8 cellular contexts compared by ENCODE assay signal in genomic region chr2:48420512-48421197, GRCh38. TPM values are rescaled to one million over a fixed set of nuclear protein-coding genes. Genes with fewer than 3 reads are reported as not detected.
DNase-seq lines count a peak whose midpoint lies in the region; ATAC-seq and TF ChIP-seq lines count a peak whose summit lies in the region.

No MANE protein-coding gene starts in this region.

- no peak overlapping the region for H3K27ac ChIP-seq in cardiac muscle cell
- H3K27ac ChIP-seq in prostate gland: no peak overlapping the region
- no peak overlapping the region for H3K27ac ChIP-seq in upper lobe of right lung

- ATAC-seq in HG02852 (IDR thresholded peaks at IDR 0.05; ENCODE audit: unreplicated experiment): peak; percentile 81
- peak; percentile 98 for ATAC-seq in upper lobe of right lung

- H3K4me3 ChIP-seq in adipocyte (ENCODE audit: low read length): peak overlapping the region; percentile 43
- H3K4me3 ChIP-seq in cardiac muscle cell: no peak overlapping the region
- H3K4me3 ChIP-seq in prostate gland: no peak overlapping the region
- no peak overlapping the region for H3K4me3 ChIP-seq in upper lobe of right lung

- no peak for TF ChIP-seq POLR2A in prostate gland (IDR thresholded peaks at IDR 0.05)

- H3K9ac ChIP-seq in adipocyte (ENCODE audit: low read length): peak overlapping the region; percentile 65

- DNase-seq in NCI-H1436 treated with DMSO at 0.1 percent for 48 hours (lab: John Stamatoyannopoulos, UW): peak; percentile 61
- DNase-seq in SW480 (ENCODE audit: low spot score): peak; percentile 85
- peak; percentile 97 for DNase-seq in adipocyte (ENCODE audit: low read depth)
- peak; percentile 87 to 91 for DNase-seq in cardiac muscle cell (ENCODE audit: low read depth in 1 of 2, low spot score in 1 of 2)
- DNase-seq in prostate gland (ENCODE audit: low spot score): peak; percentile 85
- peak; percentile 90 for DNase-seq in upper lobe of right lung

- WGBS in prostate gland: 5% methylated on average over 17 of the region's 17 CpGs

- peaks cover 16% of the 10 kb centered on the region for H3K4me1 ChIP-seq in adipocyte (ENCODE audit: control insufficient read depth, insufficient read depth, low read length)
- no peaks in the 10 kb centered on the region for H3K4me1 ChIP-seq in cardiac muscle cell (ENCODE audit: low read depth)
- peaks cover 8% of the 10 kb centered on the region for H3K4me1 ChIP-seq in prostate gland (replicated peaks)
- H3K4me1 ChIP-seq in upper lobe of right lung: peaks cover 14% of the 10 kb centered on the region

- H3K9me3 ChIP-seq in adipocyte (ENCODE audit: control insufficient read depth, low read length) (no peaks in the 10 kb centered on the region), cardiac muscle cell (ENCODE audit: low read depth) (no peaks in the 10 kb centered on the region), prostate gland (no peaks in the 10 kb centered on the region), upper lobe of right lung (no peaks in the 10 kb centered on the region)

- intact Hi-C loops in prostate gland (cut with DNase I) (loop anchor here (5.0 kb wide), 1 partner anchor 638 kb away; the partner anchor contains the start of gene MSH6), upper lobe of right lung (cut with DNase I) (no loop called here)

- H3K36me3 ChIP-seq in adipocyte (ENCODE audit: control insufficient read depth, insufficient read depth, low read length, severe bottlenecking) (no peaks in the 10 kb centered on the region), cardiac muscle cell (no peaks in the 10 kb centered on the region), prostate gland (no peaks in the 10 kb centered on the region), upper lobe of right lung (no peaks in the 10 kb centered on the region)

- peak; percentile 87 for TF ChIP-seq CTCF in GM12873 (IDR thresholded peaks at IDR 0.05; ENCODE audit: insufficient read depth, low read depth, low read length, missing control alignments)
- peak; percentile 97 for TF ChIP-seq CTCF in cardiac muscle cell (IDR thresholded peaks at IDR 0.05; ENCODE audit: low read depth, low read length)
- peak; percentile 94 to 98 (median 96) for TF ChIP-seq CTCF in prostate gland (IDR thresholded peaks at IDR 0.05)
- TF ChIP-seq CTCF in upper lobe of right lung (IDR thresholded peaks at IDR 0.05): peak; percentile 98

- H3K27me3 ChIP-seq in adipocyte (replicated peaks; ENCODE audit: control insufficient read depth, insufficient read depth, low read length) (no peaks in the 10 kb centered on the region), cardiac muscle cell (no peaks in the 10 kb centered on the region), prostate gland (replicated peaks; ENCODE audit: insufficient read depth) (no peaks in the 10 kb centered on the region), upper lobe of right lung (no peaks in the 10 kb centered on the region)

RNA-seq across cellular contexts. Expression of gene PPP1R21, which starts 19.9 kb away (rescaled TPM):
- 11.4 and 13.4 TPM in 2 replicates for total RNA-seq in cardiac muscle cell
- 19.2 and 23.6 TPM in 2 replicates for polyA plus RNA-seq in cardiac muscle cell
- total RNA-seq in prostate gland: 10 to 100 TPM; 52.8 to 56.2 TPM
- total RNA-seq in upper lobe of right lung: 34.6 TPM
